In the genomic region with DNA sequence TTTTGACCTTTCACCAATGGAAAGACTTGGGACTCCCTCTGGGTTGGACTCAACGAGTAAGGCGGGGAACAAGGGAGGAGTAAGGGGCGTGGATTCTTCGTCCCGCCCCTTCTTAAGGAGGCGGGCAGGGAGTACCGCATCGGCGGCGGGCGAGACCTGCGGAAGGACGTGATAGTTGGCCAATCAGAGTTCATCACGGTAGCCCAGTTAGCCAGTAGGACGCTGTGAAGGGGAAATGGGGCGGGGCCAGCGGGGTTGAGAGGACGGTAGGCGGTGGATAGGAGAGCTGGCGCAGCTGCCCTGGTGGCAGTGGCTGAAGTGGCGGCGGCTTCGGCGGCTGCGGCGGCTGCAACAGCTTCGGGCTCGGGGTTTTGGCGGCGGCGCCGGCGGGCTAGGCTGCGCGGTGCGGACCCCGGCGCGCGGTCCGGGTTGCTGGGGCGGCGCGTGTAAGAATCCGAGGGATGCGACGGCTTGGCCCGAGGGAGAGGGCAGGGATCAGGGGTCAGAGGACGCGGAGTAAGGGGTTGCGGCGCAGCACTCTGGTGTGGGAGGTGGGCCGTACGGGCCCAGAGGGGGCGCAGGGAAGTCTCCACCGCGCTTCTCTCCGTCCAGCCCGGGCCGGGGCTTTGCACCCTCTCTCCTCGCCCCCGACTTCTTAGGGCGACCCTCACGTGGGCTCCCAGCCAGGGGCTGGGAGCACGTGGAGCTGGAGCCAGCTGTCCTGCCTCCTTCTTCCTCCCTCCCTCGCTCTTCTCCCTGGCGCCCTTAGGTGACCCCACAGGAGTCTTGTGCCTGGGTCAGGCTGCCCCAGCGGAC, we compare ENCODE assay signal across 1 cellular context.
A peak's percentile ranks its signal among the peaks of the same experiment; 100 is the strongest.
TF ChIP-seq lines count a peak whose summit lies in the region.

A gene (plus strand): TSS at position 284 of the 816 bp plus-strand sequence. CDS start 5,389 bp downstream, outside the sequence.

TF ChIP-seq in IMR-90, 13 proteins besides CTCF, POLR2A, EP300 and RAD21 (continued from another document):
- TF ChIP-seq, protein P1, sequence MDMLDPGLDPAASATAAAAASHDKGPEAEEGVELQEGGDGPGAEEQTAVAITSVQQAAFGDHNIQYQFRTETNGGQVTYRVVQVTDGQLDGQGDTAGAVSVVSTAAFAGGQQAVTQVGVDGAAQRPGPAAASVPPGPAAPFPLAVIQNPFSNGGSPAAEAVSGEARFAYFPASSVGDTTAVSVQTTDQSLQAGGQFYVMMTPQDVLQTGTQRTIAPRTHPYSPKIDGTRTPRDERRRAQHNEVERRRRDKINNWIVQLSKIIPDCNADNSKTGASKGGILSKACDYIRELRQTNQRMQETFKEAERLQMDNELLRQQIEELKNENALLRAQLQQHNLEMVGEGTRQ (IDR thresholded peaks at IDR 0.05; ENCODE audit: low read depth, low read length), result peak; percentile 64
